ENCODE assay signal across 1 cellular context in the genomic region with DNA sequence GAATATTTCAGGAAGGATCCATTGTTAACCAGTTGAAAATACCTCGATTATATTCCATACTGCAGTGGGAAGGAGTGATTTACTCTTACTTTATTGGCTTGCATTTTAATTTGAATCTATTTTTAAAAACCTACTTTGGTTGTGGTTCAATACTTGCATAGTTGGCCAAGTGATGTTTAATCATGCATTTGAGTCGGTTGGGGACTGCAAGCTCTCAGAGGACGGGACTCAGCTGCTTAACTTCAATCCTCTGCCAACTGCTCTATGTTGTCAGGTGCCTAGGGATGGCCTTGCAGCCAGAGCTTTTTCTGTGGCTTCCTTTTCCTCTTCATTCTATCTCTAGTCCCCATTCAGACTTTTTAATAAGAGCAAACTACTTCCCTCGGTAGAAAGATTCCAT.
TF ChIP-seq lines count a peak whose summit lies in the region.

No MANE protein-coding gene starts in this region.

TF ChIP-seq in IMR-90, 13 proteins besides CTCF, POLR2A, EP300 and RAD21 (continued from another document):
- TF ChIP-seq RFX5 (IDR thresholded peaks at IDR 0.05; ENCODE audit: low read depth, low read length) = no peak
- no peak for TF ChIP-seq BHLHE40 (IDR thresholded peaks at IDR 0.05; ENCODE audit: low read depth, low read length)
- no peak for TF ChIP-seq MAZ (IDR thresholded peaks at IDR 0.05; ENCODE audit: borderline replicate concordance, low read depth, low read length)
- no peak for TF ChIP-seq RCOR1 (IDR thresholded peaks at IDR 0.05; ENCODE audit: insufficient replicate concordance, low read length)
- TF ChIP-seq, protein P1, sequence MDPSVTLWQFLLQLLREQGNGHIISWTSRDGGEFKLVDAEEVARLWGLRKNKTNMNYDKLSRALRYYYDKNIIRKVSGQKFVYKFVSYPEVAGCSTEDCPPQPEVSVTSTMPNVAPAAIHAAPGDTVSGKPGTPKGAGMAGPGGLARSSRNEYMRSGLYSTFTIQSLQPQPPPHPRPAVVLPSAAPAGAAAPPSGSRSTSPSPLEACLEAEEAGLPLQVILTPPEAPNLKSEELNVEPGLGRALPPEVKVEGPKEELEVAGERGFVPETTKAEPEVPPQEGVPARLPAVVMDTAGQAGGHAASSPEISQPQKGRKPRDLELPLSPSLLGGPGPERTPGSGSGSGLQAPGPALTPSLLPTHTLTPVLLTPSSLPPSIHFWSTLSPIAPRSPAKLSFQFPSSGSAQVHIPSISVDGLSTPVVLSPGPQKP (IDR thresholded peaks at IDR 0.05; ENCODE audit: borderline replicate concordance, low read depth, low read length) = no peak
- no peak for TF ChIP-seq CHD1 (IDR thresholded peaks at IDR 0.05; ENCODE audit: low read depth, low read length)
- TF ChIP-seq FOS (IDR thresholded peaks at IDR 0.05; ENCODE audit: low read depth, low read length) = no peak
- no peak for TF ChIP-seq CEBPB (IDR thresholded peaks at IDR 0.05; ENCODE audit: low read depth, low read length)
- TF ChIP-seq SMC3 (IDR thresholded peaks at IDR 0.05; ENCODE audit: low read depth, low read length) = no peak
- no peak for TF ChIP-seq MAFK (IDR thresholded peaks at IDR 0.05; ENCODE audit: low read depth, low read length)
